In the genomic region with DNA sequence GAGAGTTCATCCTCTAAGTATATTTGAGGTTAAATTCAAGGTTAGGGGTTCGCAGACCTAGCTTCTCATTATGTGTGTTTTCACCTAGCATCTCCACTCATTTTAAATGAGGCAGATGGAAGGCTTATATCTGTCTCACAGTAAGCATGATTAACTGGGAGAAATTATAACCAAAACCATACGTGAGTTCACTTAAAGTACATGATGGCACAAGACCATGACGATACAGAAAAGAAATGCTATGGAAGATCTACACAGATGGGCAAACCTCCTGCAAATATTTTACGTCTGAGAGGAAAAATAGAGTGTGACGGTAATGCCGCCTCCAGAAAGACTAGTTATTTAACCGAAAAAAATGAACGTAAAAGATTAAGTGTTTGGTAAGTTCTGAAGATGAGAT, we compare ENCODE assay signal across 14 cellular contexts.
DNase-seq lines count a peak whose midpoint lies in the region; TF ChIP-seq lines count a peak whose summit lies in the region.
"Had no signal": no experiment of that assay in that cellular context is flagged by ENCODE, and none has a peak within 500 bp of the region (broad histone marks: within the 10 kb centered on the region; RNA-seq: fewer than 3 reads in every experiment).

No MANE protein-coding gene starts in this region.

- H3K9me2 ChIP-seq in SK-N-SH, result no peaks in the 10 kb centered on the region

- H3K4me2 ChIP-seq in SK-N-SH, result no peak overlapping the region
- no peak overlapping the region for H3K4me2 ChIP-seq in smooth muscle cell

- intact Hi-C loops in posterior vena cava (cut with DNase I), result no loop called here

- no peak for TF ChIP-seq EP300 in SK-N-SH (IDR thresholded peaks at IDR 0.05; ENCODE audit: borderline replicate concordance in 1 of 2, low read depth in 1 of 2, low read length in 1 of 2)

- no peaks in the 10 kb centered on the region for H4K20me1 ChIP-seq in SK-N-SH (ENCODE audit: insufficient read depth)
- H4K20me1 ChIP-seq in smooth muscle cell (ENCODE audit: low read depth), result no peaks in the 10 kb centered on the region

- POLR2A ChIA-PET in SK-N-SH (lab: Yijun Ruan, JAX), result no interaction called here

- TF ChIP-seq RAD21 in SK-N-SH (IDR thresholded peaks at IDR 0.05; ENCODE audit: low read length), result no peak

- H3K9ac ChIP-seq in SK-N-SH (no peak overlapping the region), smooth muscle cell (ENCODE audit: low read depth) (no peak overlapping the region)

- H3K9me3 ChIP-seq in SK-N-SH (no peaks in the 10 kb centered on the region), smooth muscle cell (replicated peaks; ENCODE audit: low read depth) (no peaks in the 10 kb centered on the region)

- H2AFZ ChIP-seq in SK-N-SH (ENCODE audit: low read depth) (no peak overlapping the region), smooth muscle cell (ENCODE audit: low read depth) (no peak overlapping the region)

- H3F3A ChIP-seq in SK-N-SH (replicated peaks; ENCODE audit: insufficient read depth) (no peaks in the 10 kb centered on the region), smooth muscle cell (ENCODE audit: low read depth) (no peaks in the 10 kb centered on the region)

- TF ChIP-seq CTCF in SK-N-SH (IDR thresholded peaks at IDR 0.05), result no peak
- no peak for TF ChIP-seq CTCF in smooth muscle cell (IDR thresholded peaks at IDR 0.05; ENCODE audit: borderline replicate concordance, insufficient read depth, poor library complexity, severe bottlenecking)

- CTCF ChIA-PET in SK-N-SH (lab: Yijun Ruan, JAX), result interaction anchor here (1.4 kb wide), 1 partner anchor 66 kb away, joined by 3 read pairs; no protein-coding TSS in a partner anchor

- H3K4me3 ChIP-seq in SK-N-SH (ENCODE audit: low read depth in 2 of 2, low read length in 1 of 2) (no peak overlapping the region), smooth muscle cell (no peak overlapping the region)

- H3K79me2 ChIP-seq in SK-N-SH (ENCODE audit: insufficient read depth) (no peaks in the 10 kb centered on the region), smooth muscle cell (ENCODE audit: low read depth) (no peaks in the 10 kb centered on the region)

- 70% methylated on average over 8 of the region's 8 CpGs for WGBS in SK-N-SH (ENCODE audit: low lambda C conversion rate)
- 89% methylated on average over 8 of the region's 8 CpGs for WGBS in smooth muscle cell (ENCODE audit: low lambda C conversion rate)

- DNase-seq in NCI-H82 (lab: John Stamatoyannopoulos, UW), result peak; percentile 18
- no peak for DNase-seq in NCI-H82 treated with DMSO at 0.1 percent for 48 hours (lab: John Stamatoyannopoulos, UW; ENCODE audit: unreplicated experiment)
- peak; percentile 41 for DNase-seq in SK-N-SH
- DNase-seq in fibroblast of gingiva (ENCODE audit: low read depth), result peak; percentile 59
- DNase-seq in posterior vena cava (ENCODE audit: low spot score), result no peak
- DNase-seq in stimulated activated CD4-positive, alpha-beta T cell treated with anti-CD3 and anti-CD28 coated beads, Interleukin-1b, Interleukin-23, amount 100 ng/mL, for 48 hours, result no peak
- no peak for DNase-seq in smooth muscle cell (lab: John Stamatoyannopoulos, UW; ENCODE audit: unreplicated experiment)
- no peak for DNase-seq in HK-2 (ENCODE audit: unreplicated experiment)
- DNase-seq: C1 segment of cervical spinal cord; CD4-positive, alpha-beta T cell; DMS153; DMS79 treated with DMSO at 0.1 percent for 48 hours; GDM1 had no signal

- peaks cover 0 to 6% of the 10 kb centered on the region in 2 experiments; a peak in 2 of 4 replicates for H3K4me1 ChIP-seq in SK-N-SH (ENCODE audit: control insufficient read depth in 1 of 2, insufficient read depth in 2 of 2, low read depth in 1 of 2, low read length in 1 of 2)
- no peaks in the 10 kb centered on the region for H3K4me1 ChIP-seq in smooth muscle cell (ENCODE audit: low read depth)

- H3K36me3 ChIP-seq in SK-N-SH (replicated peaks in 1 of 2; ENCODE audit: control insufficient read depth in 1 of 2, insufficient read depth in 2 of 2, low read length in 1 of 2) (no peaks in the 10 kb centered on the region), smooth muscle cell (ENCODE audit: low read depth) (no peaks in the 10 kb centered on the region)

- H3K27me3 ChIP-seq in SK-N-SH (ENCODE audit: insufficient read depth), result no peaks in the 10 kb centered on the region
- no peaks in the 10 kb centered on the region for H3K27me3 ChIP-seq in smooth muscle cell (ENCODE audit: low read depth)

- peak overlapping the region in 1 of 2 experiments; percentile 6; a peak in 1 of 4 replicates for H3K27ac ChIP-seq in SK-N-SH (ENCODE audit: low read depth in 2 of 2, low read length in 1 of 2)
- no peak overlapping the region for H3K27ac ChIP-seq in smooth muscle cell (ENCODE audit: low read depth)
- H3K27ac ChIP-seq: 22Rv1 had no signal

TF ChIP-seq in SK-N-SH, 30 proteins besides CTCF, POLR2A, EP300 and RAD21:
- TF ChIP-seq TCF12 (IDR thresholded peaks at IDR 0.05), result peak; percentile 54; the same call in 1 of the 2 replicates
- no peak for TF ChIP-seq GATA2 (CRISPR knock-in tag; IDR thresholded peaks at IDR 0.05)
- TF ChIP-seq, protein P1, sequence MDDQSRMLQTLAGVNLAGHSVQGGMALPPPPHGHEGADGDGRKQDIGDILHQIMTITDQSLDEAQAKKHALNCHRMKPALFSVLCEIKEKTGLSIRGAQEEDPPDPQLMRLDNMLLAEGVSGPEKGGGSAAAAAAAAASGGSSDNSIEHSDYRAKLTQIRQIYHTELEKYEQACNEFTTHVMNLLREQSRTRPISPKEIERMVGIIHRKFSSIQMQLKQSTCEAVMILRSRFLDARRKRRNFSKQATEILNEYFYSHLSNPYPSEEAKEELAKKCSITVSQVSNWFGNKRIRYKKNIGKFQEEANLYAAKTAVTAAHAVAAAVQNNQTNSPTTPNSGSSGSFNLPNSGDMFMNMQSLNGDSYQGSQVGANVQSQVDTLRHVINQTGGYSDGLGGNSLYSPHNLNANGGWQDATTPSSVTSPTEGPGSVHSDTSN (IDR thresholded peaks at IDR 0.05), result 0 out of 2 replicates have a peak, but pooled peaks have one; percentile 17
- peak; percentile 28 for TF ChIP-seq CHD2 (IDR thresholded peaks at IDR 0.05; ENCODE audit: low read length, partially characterized antibody)

Comparison
In these comparisons a context has a peak if more than half of its experiments do, and no peak if none do; other contexts are left out.
1. DNase-seq: peak in NCI-H82 (single experiment), SK-N-SH (single experiment) and fibroblast of gingiva (single experiment); none in NCI-H82 treated with DMSO at 0.1 percent for 48 hours (single experiment), posterior vena cava (single experiment), stimulated activated CD4-positive, alpha-beta T cell treated with anti-CD3 and anti-CD28 coated beads, Interleukin-1b, Interleukin-23, amount 100 ng/mL, for 48 hours (single experiment), smooth muscle cell (single experiment) and HK-2 (single experiment).